Comparison of ENCODE assay signal across 8 cellular contexts in genomic region chr11:65426839-65427690, GRCh38. TPM values are rescaled to one million over a fixed set of nuclear protein-coding genes. Genes with fewer than 3 reads are reported as not detected.
A peak's percentile ranks its signal among the peaks of the same experiment; 100 is the strongest.
DNase-seq lines count a peak whose midpoint lies in the region; ATAC-seq and TF ChIP-seq lines count a peak whose summit lies in the region.

No MANE protein-coding gene starts in this region.

- peak overlapping the region; percentile 99 for H3K27ac Mint-ChIP-seq in Calu3 (ENCODE audit: unreplicated experiment)
- H3K27ac Mint-ChIP-seq in activated naive CD4-positive, alpha-beta T cell treated with anti-CD3 and anti-CD28 coated beads, Interleukin-2, amount 10 ng/mL, durations not matched to agents 7 days and 5 days, result peak overlapping the region; percentile 97
- no peak overlapping the region for H3K27ac Mint-ChIP-seq in glutamatergic neuron (ENCODE audit: unreplicated experiment)

- BruUV-seq in Calu3 (replicated peaks; lab: Mats Ljungman, UMichigan), result no TSS peak

- H3K36me3 Mint-ChIP-seq in Calu3 (ENCODE audit: insufficient read depth, unreplicated experiment) (peaks cover 99% of the 10 kb centered on the region), glutamatergic neuron (ENCODE audit: unreplicated experiment) (peaks cover 4% of the 10 kb centered on the region)
- peaks cover 81% of the 10 kb centered on the region for H3K36me3 Mint-ChIP-seq in activated naive CD4-positive, alpha-beta T cell treated with anti-CD3 and anti-CD28 coated beads, Interleukin-2, amount 10 ng/mL, durations not matched to agents 7 days and 5 days

- peaks cover 15% of the 10 kb centered on the region for H3K27me3 Mint-ChIP-seq in Calu3 (ENCODE audit: unreplicated experiment)
- peaks cover 25% of the 10 kb centered on the region for H3K27me3 Mint-ChIP-seq in activated naive CD4-positive, alpha-beta T cell treated with anti-CD3 and anti-CD28 coated beads, Interleukin-2, amount 10 ng/mL, durations not matched to agents 7 days and 5 days
- H3K27me3 Mint-ChIP-seq in glutamatergic neuron (ENCODE audit: unreplicated experiment), result peaks cover 13% of the 10 kb centered on the region

- TF ChIP-seq CTCF in Calu3 (IDR thresholded peaks at IDR 0.05; ENCODE audit: unreplicated experiment) (no peak), glutamatergic neuron (IDR thresholded peaks at IDR 0.05; ENCODE audit: partially characterized antibody, unreplicated experiment) (no peak), retinal pigment epithelial cell (conservative IDR thresholded peaks at IDR 0.05; ENCODE audit: low read depth, low read length) (no peak)

- H3K9me3 Mint-ChIP-seq in Calu3 (ENCODE audit: low read depth, unreplicated experiment), result no peaks in the 10 kb centered on the region
- H3K9me3 Mint-ChIP-seq in activated naive CD4-positive, alpha-beta T cell treated with anti-CD3 and anti-CD28 coated beads, Interleukin-2, amount 10 ng/mL, durations not matched to agents 7 days and 5 days, result no peaks in the 10 kb centered on the region
- H3K9me3 Mint-ChIP-seq in glutamatergic neuron (ENCODE audit: unreplicated experiment), result peaks cover 21% of the 10 kb centered on the region

- H3K4me3 ChIP-seq in MG63, result peak overlapping the region; percentile 80
- peak overlapping the region; percentile 88 for H3K4me3 ChIP-seq in retinal pigment epithelial cell (ENCODE audit: low read length)

- no peaks in the 10 kb centered on the region; the same call in 1 of the 2 replicates for H3K27me3 ChIP-seq in MG63

- intact Hi-C loops in Calu3 (cut with micrococcal nuclease; ENCODE audit: unreplicated experiment), result no loop called here

- CTCF ChIA-PET in Calu3 (lab: Charles Lee), result no interaction called here
- CTCF ChIA-PET in activated naive CD4-positive, alpha-beta T cell treated with anti-CD3 and anti-CD28 coated beads, Interleukin-2, amount 10 ng/mL, durations not matched to agents 7 days and 5 days (lab: Charles Lee), result interaction anchor here (0.6 to 1.7 kb wide), 2 partner anchors 8 to 26 kb away, joined by 3 read pairs; no protein-coding TSS in a partner anchor

- DNase-seq in Calu3 (no peak), MG63 (peak; percentile 59), glutamatergic neuron (no peak), retinal pigment epithelial cell (ENCODE audit: low read depth) (no peak), SIG-M5 (lab: John Stamatoyannopoulos, UW) (no peak)
- peak; percentile 48 for DNase-seq in activated naive CD4-positive, alpha-beta T cell treated with anti-CD3 and anti-CD28 coated beads, Interleukin-2, amount 10 ng/mL, durations not matched to agents 7 days and 5 days

- H3K4me1 Mint-ChIP-seq in Calu3 (ENCODE audit: low read depth, unreplicated experiment) (peaks cover 63% of the 10 kb centered on the region), glutamatergic neuron (ENCODE audit: low read depth, unreplicated experiment) (peaks cover 42% of the 10 kb centered on the region)
- peaks cover 58% of the 10 kb centered on the region for H3K4me1 Mint-ChIP-seq in activated naive CD4-positive, alpha-beta T cell treated with anti-CD3 and anti-CD28 coated beads, Interleukin-2, amount 10 ng/mL, durations not matched to agents 7 days and 5 days

- H3K4me3 Mint-ChIP-seq in Calu3 (ENCODE audit: low read depth, unreplicated experiment), result peak overlapping the region; percentile 90
- H3K4me3 Mint-ChIP-seq in activated naive CD4-positive, alpha-beta T cell treated with anti-CD3 and anti-CD28 coated beads, Interleukin-2, amount 10 ng/mL, durations not matched to agents 7 days and 5 days, result peak overlapping the region; percentile 87
- peak overlapping the region; percentile 87 for H3K4me3 Mint-ChIP-seq in glutamatergic neuron (ENCODE audit: unreplicated experiment)

- H3K36me3 ChIP-seq in MG63, result peaks cover 67% of the 10 kb centered on the region

- ATAC-seq in HG02642 (IDR thresholded peaks at IDR 0.05; ENCODE audit: poor library complexity, unreplicated experiment) (no peak), HG02571 (IDR thresholded peaks at IDR 0.05; ENCODE audit: unreplicated experiment) (no peak)

- peaks cover 5% of the 10 kb centered on the region; the same call in 1 of the 2 replicates for H3K9me3 ChIP-seq in MG63

RNA-seq across cellular contexts. Expression of gene NEAT1, which starts 4.5 kb away (rescaled TPM):
- 605 and 821 TPM in 2 replicates for total RNA-seq in Calu3 (2022)
- 4.8 and 7.7 TPM in 2 replicates for total RNA-seq in MG63 (2014; rRNA removed; shearing (Covaris generic); ENCODE audit: low replicate concordance)
- total RNA-seq in glutamatergic neuron (ENCODE audit: unreplicated experiment), result 107 TPM

RNA-seq across cellular contexts. Expression of gene FRMD8, which starts 40.6 kb away (rescaled TPM):
- total RNA-seq in Calu3 (2022) (40.2 and 51.9 TPM in 2 replicates), glutamatergic neuron (ENCODE audit: unreplicated experiment) (11.1 TPM)
- total RNA-seq in MG63 (2014; rRNA removed; shearing (Covaris generic); ENCODE audit: low replicate concordance), result 25.9 and 44.1 TPM in 2 replicates

RNA-seq across cellular contexts. Expression of gene SLC25A45, which starts 44.6 kb away (rescaled TPM):
- total RNA-seq in Calu3 (2022) (2.9 and 4.0 TPM in 2 replicates), glutamatergic neuron (ENCODE audit: unreplicated experiment) (0.25 TPM)
- total RNA-seq in MG63 (2014; rRNA removed; shearing (Covaris generic); ENCODE audit: low replicate concordance), result 1.9 TPM in 2 replicates

Comparison
In these comparisons a context has a peak if more than half of its experiments do, and no peak if none do; other contexts are left out.
1. DNase-seq: peak in MG63 (single experiment) and activated naive CD4-positive, alpha-beta T cell treated with anti-CD3 and anti-CD28 coated beads, Interleukin-2, amount 10 ng/mL, durations not matched to agents 7 days and 5 days (single experiment); none in Calu3 (single experiment), glutamatergic neuron (single experiment), retinal pigment epithelial cell (single experiment) and SIG-M5 (single experiment).
2. RNA of gene NEAT1, which starts 4.5 kb away (total RNA-seq): 605 to 821 TPM in Calu3 and 107 TPM in glutamatergic neuron (single experiment); 4.8 to 7.7 TPM in MG63; every median in the first group is over 10 times any median in the second.
3. Peak in every context shown above with its lines, with median percentiles within 50 percentile points of each other: H3K4me3 Mint-ChIP-seq.